ENCODE assay signal across 10 cellular contexts in genomic region chr1:203323587-203323986, GRCh38. TPM values are rescaled to one million over a fixed set of nuclear protein-coding genes. Genes with fewer than 3 reads are reported as not detected.
A peak's percentile ranks its signal among the peaks of the same experiment; 100 is the strongest.
DNase-seq lines count a peak whose midpoint lies in the region; ATAC-seq and TF ChIP-seq lines count a peak whose summit lies in the region.
"Had no signal": no experiment of that assay in that cellular context is flagged by ENCODE, and none has a peak within 500 bp of the region (broad histone marks: within the 10 kb centered on the region; RNA-seq: fewer than 3 reads in every experiment).

No MANE protein-coding gene starts in this region.

- peak overlapping the region; percentile 90 to 99 (median 97) for H3K4me2 ChIP-seq in BLaER1 treated with 17β-estradiol and CSF1 and Interleukin-3, amounts not matched to agents 10 nM and 100 nM
- H3K4me2 ChIP-seq in KMS-11 (peak overlapping the region; percentile 100), neural progenitor cell (peak overlapping the region; percentile 73)

- H3K27ac ChIP-seq in BLaER1 treated with 17β-estradiol and CSF1 and Interleukin-3, amounts not matched to agents 10 nM and 100 nM: peak overlapping the region; percentile 80 to 100 (median 98); a peak in 21 of 22 replicates
- peak overlapping the region; percentile 89 for H3K27ac ChIP-seq in KMS-11
- H3K27ac ChIP-seq in neural progenitor cell: peak overlapping the region; percentile 95

- peak overlapping the region; percentile 83 to 97 (median 92); a peak in 20 of 22 replicates for H3K9ac ChIP-seq in BLaER1 treated with 17β-estradiol and CSF1 and Interleukin-3, amounts not matched to agents 10 nM and 100 nM
- H3K9ac ChIP-seq in KMS-11 (peak overlapping the region; percentile 37; the same call in 1 of the 2 replicates), neural progenitor cell (no peak overlapping the region)

- no peak for DNase-seq in central memory CD8-positive, alpha-beta T cell (ENCODE audit: low spot score in 2 of 2)
- no peak for DNase-seq in neural progenitor cell (ENCODE audit: low spot score)
- no peak for DNase-seq in stimulated activated CD4-positive, alpha-beta T cell treated with anti-CD3 and anti-CD28 coated beads, Interleukin-4, amount 100 ng/mL, for 1 hour
- no peak for DNase-seq in NCI-H526 (lab: John Stamatoyannopoulos, UW)
- no peak for DNase-seq in H7
- DNase-seq: islet precursor cell, KG1 had no signal

- peaks cover 86 to 96% (median 92%) of the 10 kb centered on the region in 10 experiments for H3K4me1 ChIP-seq in BLaER1 treated with 17β-estradiol and CSF1 and Interleukin-3, amounts not matched to agents 10 nM and 100 nM
- H3K4me1 ChIP-seq in KMS-11 (ENCODE audit: low read depth, poor library complexity, severe bottlenecking) (peaks cover 93% of the 10 kb centered on the region), neural progenitor cell (peaks cover 74% of the 10 kb centered on the region)

- no peak for TF ChIP-seq CTCF in KMS-11 (conservative IDR thresholded peaks at IDR 0.05; ENCODE audit: low read depth, low read length)
- TF ChIP-seq CTCF in neural progenitor cell (IDR thresholded peaks at IDR 0.05): no peak

- peaks cover 23% of the 10 kb centered on the region for H3K36me3 Mint-ChIP-seq in central memory CD8-positive, alpha-beta T cell (ENCODE audit: insufficient read depth)
- H3K36me3 Mint-ChIP-seq in neural progenitor cell: no peaks in the 10 kb centered on the region

- no peaks in the 10 kb centered on the region for H3K27me3 ChIP-seq in BLaER1 treated with 17β-estradiol and CSF1 and Interleukin-3, amounts not matched to agents 10 nM and 100 nM
- H3K27me3 ChIP-seq in KMS-11 (ENCODE audit: insufficient read depth, low read depth) (no peaks in the 10 kb centered on the region), neural progenitor cell (peaks cover 18% of the 10 kb centered on the region), H7 (ENCODE audit: control insufficient read depth, insufficient read depth, low read length) (peaks cover 56% of the 10 kb centered on the region)

- H3K9me3 Mint-ChIP-seq in central memory CD8-positive, alpha-beta T cell: no peaks in the 10 kb centered on the region
- no peaks in the 10 kb centered on the region for H3K9me3 Mint-ChIP-seq in neural progenitor cell

- no peaks in the 10 kb centered on the region for H3K9me3 ChIP-seq in BLaER1 treated with 17β-estradiol and CSF1 and Interleukin-3, amounts not matched to agents 10 nM and 100 nM (replicated peaks in 1 of 11)
- H3K9me3 ChIP-seq in neural progenitor cell (ENCODE audit: low read depth): no peaks in the 10 kb centered on the region

- peak overlapping the region; percentile 77 for H3K4me3 Mint-ChIP-seq in central memory CD8-positive, alpha-beta T cell
- peak overlapping the region; percentile 39 for H3K4me3 Mint-ChIP-seq in neural progenitor cell

- peaks cover 19% of the 10 kb centered on the region; the same call in 1 of the 2 replicates for H3K79me2 ChIP-seq in KMS-11 (ENCODE audit: insufficient read depth, low read depth)
- no peaks in the 10 kb centered on the region for H3K79me2 ChIP-seq in neural progenitor cell (ENCODE audit: low read depth)

- H3K27me3 Mint-ChIP-seq in central memory CD8-positive, alpha-beta T cell: no peaks in the 10 kb centered on the region
- peaks cover 15% of the 10 kb centered on the region for H3K27me3 Mint-ChIP-seq in neural progenitor cell (ENCODE audit: insufficient read depth, low read depth)

- peak overlapping the region in 7 of 10 experiments; percentile 36 to 71 (median 48); a peak in 8 of 20 replicates for H3K4me3 ChIP-seq in BLaER1 treated with 17β-estradiol and CSF1 and Interleukin-3, amounts not matched to agents 10 nM and 100 nM
- H3K4me3 ChIP-seq in KMS-11 (IDR thresholded peaks at IDR 0.05; ENCODE audit: insufficient read depth, low read depth, low read length) (no peak overlapping the region), neural progenitor cell (no peak overlapping the region), H7 (ENCODE audit: insufficient read depth, low read depth, low read length) (no peak overlapping the region)

- H3K27ac Mint-ChIP-seq in central memory CD8-positive, alpha-beta T cell (ENCODE audit: low read depth): peak overlapping the region; percentile 97
- H3K27ac Mint-ChIP-seq in neural progenitor cell: peak overlapping the region; percentile 100

- no peak for ATAC-seq in central memory CD8-positive, alpha-beta T cell (replicated peaks; ENCODE audit: extremely low read depth, poor library complexity, severe bottlenecking)
- no peak for ATAC-seq in HG03565 (IDR thresholded peaks at IDR 0.05; ENCODE audit: unreplicated experiment)

- H4K20me1 ChIP-seq in BLaER1 treated with 17β-estradiol and CSF1 and Interleukin-3, amounts not matched to agents 10 nM and 100 nM: no peaks in the 10 kb centered on the region
- no peaks in the 10 kb centered on the region for H4K20me1 ChIP-seq in KMS-11 (ENCODE audit: insufficient read depth)
- H4K20me1 ChIP-seq in neural progenitor cell (ENCODE audit: low read depth): no peaks in the 10 kb centered on the region

- no peaks in the 10 kb centered on the region for H3K36me3 ChIP-seq in BLaER1 treated with 17β-estradiol and CSF1 and Interleukin-3, amounts not matched to agents 10 nM and 100 nM
- H3K36me3 ChIP-seq in KMS-11 (ENCODE audit: insufficient read depth): no peaks in the 10 kb centered on the region
- H3K36me3 ChIP-seq in neural progenitor cell: no peaks in the 10 kb centered on the region
- H3K36me3 ChIP-seq in H7 (replicated peaks; ENCODE audit: control insufficient read depth, insufficient read depth, low read length): no peaks in the 10 kb centered on the region

- peaks cover 54% of the 10 kb centered on the region for H3F3A ChIP-seq in neural progenitor cell (ENCODE audit: low read depth)

- peaks cover 95% of the 10 kb centered on the region for H3K4me1 Mint-ChIP-seq in central memory CD8-positive, alpha-beta T cell
- peaks cover 69% of the 10 kb centered on the region for H3K4me1 Mint-ChIP-seq in neural progenitor cell

- H2AFZ ChIP-seq in KMS-11 (ENCODE audit: low read depth) (peak overlapping the region; percentile 1; the same call in 1 of the 2 replicates), neural progenitor cell (replicated peaks) (no peak overlapping the region)

RNA-seq across cellular contexts. Expression of gene BTG2, which starts 18.3 kb away (rescaled TPM):
- total RNA-seq in neural progenitor cell (ENCODE audit: low replicate concordance): 26.5 and 47.6 TPM in 2 replicates
- 7.2 and 8.7 TPM in 2 replicates for total RNA-seq in H7 (2014; rRNA removed; shearing (Covaris generic))

RNA-seq across cellular contexts. Expression of gene FMOD, which starts 27.3 kb away (rescaled TPM):
- 0.19 TPM in 1 of 2 replicates, not detected in the other for total RNA-seq in neural progenitor cell (ENCODE audit: low replicate concordance)
- not detected in 2 replicates for total RNA-seq in H7 (2014; rRNA removed; shearing (Covaris generic))

Comparison
In these comparisons a context has a peak if more than half of its experiments do, and no peak if none do; other contexts are left out.
1. H3K4me3 ChIP-seq: peak in BLaER1 treated with 17β-estradiol and CSF1 and Interleukin-3, amounts not matched to agents 10 nM and 100 nM (7 of 10); none in KMS-11 (single experiment), neural progenitor cell (single experiment) and H7 (single experiment).
2. Peak in every context shown above with its lines, with median percentiles within 50 percentile points of each other: H3K27ac ChIP-seq and H3K4me2 ChIP-seq.